11 cellular contexts compared by ENCODE assay signal in genomic region chr4:2788101-2788500, GRCh38.
DNase-seq lines count a peak whose midpoint lies in the region; ATAC-seq and TF ChIP-seq lines count a peak whose summit lies in the region.
"Had no signal": no experiment of that assay in that cellular context is flagged by ENCODE, and none has a peak within 500 bp of the region (broad histone marks: within the 10 kb centered on the region; RNA-seq: fewer than 3 reads in every experiment).

No MANE protein-coding gene starts in this region.

- H3K27ac ChIP-seq in MM.1S (ENCODE audit: low read length) = peak overlapping the region; percentile 36; the same call in 1 of the 2 replicates
- H3K27ac ChIP-seq in coronary artery = peak overlapping the region; percentile 56 to 79
- H3K27ac ChIP-seq: prostate gland had no signal

- H3K4me3 Mint-ChIP-seq in T-helper 2 cell treated with Interferon-gamma antibody and Interleukin-4, amounts not matched to agents 5 μg/mL and 100 μg/mL, for 36 hours = no peak overlapping the region
- peak overlapping the region; percentile 60 for H3K4me3 Mint-ChIP-seq in stimulated activated effector memory CD8-positive, alpha-beta T cell treated with anti-CD3 and anti-CD28 coated beads, Interleukin-12 subunit alpha, Interleukin-12 subunit beta, amount 100 ng/mL, for 72 hours

- H3K9me3 Mint-ChIP-seq in T-helper 2 cell treated with Interferon-gamma antibody and Interleukin-4, amounts not matched to agents 5 μg/mL and 100 μg/mL, for 36 hours = peaks cover 11% of the 10 kb centered on the region
- peaks cover 5% of the 10 kb centered on the region for H3K9me3 Mint-ChIP-seq in stimulated activated effector memory CD8-positive, alpha-beta T cell treated with anti-CD3 and anti-CD28 coated beads, Interleukin-12 subunit alpha, Interleukin-12 subunit beta, amount 100 ng/mL, for 72 hours

- peak overlapping the region; percentile 85 for H2AFZ ChIP-seq in MM.1S (ENCODE audit: low read length)

- no peaks in the 10 kb centered on the region for H3K79me2 ChIP-seq in MM.1S (ENCODE audit: low read length)

- peaks cover 28% of the 10 kb centered on the region for H3K4me1 ChIP-seq in MM.1S (ENCODE audit: low read length)
- H3K4me1 ChIP-seq: prostate gland had no signal

- H3K36me3 Mint-ChIP-seq in T-helper 2 cell treated with Interferon-gamma antibody and Interleukin-4, amounts not matched to agents 5 μg/mL and 100 μg/mL, for 36 hours (ENCODE audit: low read depth) = peaks cover 2% of the 10 kb centered on the region
- H3K36me3 Mint-ChIP-seq in stimulated activated effector memory CD8-positive, alpha-beta T cell treated with anti-CD3 and anti-CD28 coated beads, Interleukin-12 subunit alpha, Interleukin-12 subunit beta, amount 100 ng/mL, for 72 hours = peaks cover 6% of the 10 kb centered on the region

- no peak for DNase-seq in T-helper 2 cell treated with Interferon-gamma antibody and Interleukin-4, amounts not matched to agents 5 μg/mL and 100 μg/mL, for 36 hours (ENCODE audit: low spot score)
- DNase-seq in T-helper 2 cell = no peak
- no peak for DNase-seq in MM.1S
- no peak for DNase-seq in coronary artery (ENCODE audit: low spot score)
- no peak for DNase-seq in stimulated activated effector memory CD8-positive, alpha-beta T cell treated with anti-CD3 and anti-CD28 coated beads, Interleukin-12 subunit alpha, Interleukin-12 subunit beta, amount 100 ng/mL, for 72 hours (ENCODE audit: low spot score in 2 of 2)
- DNase-seq in NCI-H82 (lab: John Stamatoyannopoulos, UW) = no peak
- no peak for DNase-seq in NCI-H748 (lab: John Stamatoyannopoulos, UW; ENCODE audit: unreplicated experiment)
- DNase-seq in stimulated activated CD4-positive, alpha-beta T cell treated with anti-CD3 and anti-CD28 coated beads, Interleukin-1b, Interleukin-23, amount 100 ng/mL, for 48 hours = no peak
- DNase-seq: activated CD4-positive, alpha-beta T cell treated with anti-CD3 and anti-CD28 coated beads, Interleukin-2, amount 50 U/mL, for 4 hours; stimulated activated CD4-positive, alpha-beta T cell treated with anti-CD3 and anti-CD28 coated beads, Interleukin-4, amount 100 ng/mL, for 4 hours had no signal

- H3K36me3 ChIP-seq in MM.1S (replicated peaks; ENCODE audit: insufficient read depth, low read length) = no peaks in the 10 kb centered on the region
- H3K36me3 ChIP-seq: prostate gland had no signal

- peak overlapping the region; percentile 67; the same call in 1 of the 2 replicates for H3K4me2 ChIP-seq in MM.1S (ENCODE audit: low read depth, low read length)

- H3K27me3 ChIP-seq in MM.1S (replicated peaks; ENCODE audit: insufficient read depth, low read length) = no peaks in the 10 kb centered on the region

- H3K4me1 Mint-ChIP-seq in T-helper 2 cell treated with Interferon-gamma antibody and Interleukin-4, amounts not matched to agents 5 μg/mL and 100 μg/mL, for 36 hours (ENCODE audit: low read depth) = peaks cover 22% of the 10 kb centered on the region
- peaks cover 58% of the 10 kb centered on the region for H3K4me1 Mint-ChIP-seq in stimulated activated effector memory CD8-positive, alpha-beta T cell treated with anti-CD3 and anti-CD28 coated beads, Interleukin-12 subunit alpha, Interleukin-12 subunit beta, amount 100 ng/mL, for 72 hours

- H3K9me2 ChIP-seq in MM.1S (replicated peaks; ENCODE audit: insufficient read depth, low read length) = no peaks in the 10 kb centered on the region

- H3F3A ChIP-seq in MM.1S (ENCODE audit: insufficient read depth, low read length) = 0 out of 2 replicates have a peak, but pooled peaks cover 5% of the 10 kb centered on the region

- H4K20me1 ChIP-seq in MM.1S (ENCODE audit: insufficient read depth, low read length) = no peaks in the 10 kb centered on the region

- TF ChIP-seq CTCF in MM.1S (IDR thresholded peaks at IDR 0.05; ENCODE audit: low read length) = no peak
- no peak for TF ChIP-seq CTCF in coronary artery (IDR thresholded peaks at IDR 0.05)

- no peaks in the 10 kb centered on the region for H3K9me3 ChIP-seq in MM.1S (replicated peaks; ENCODE audit: insufficient read depth, low read length)
- H3K9me3 ChIP-seq: prostate gland had no signal

- H3K27ac Mint-ChIP-seq in T-helper 2 cell treated with Interferon-gamma antibody and Interleukin-4, amounts not matched to agents 5 μg/mL and 100 μg/mL, for 36 hours = peak overlapping the region; percentile 36
- H3K27ac Mint-ChIP-seq in stimulated activated effector memory CD8-positive, alpha-beta T cell treated with anti-CD3 and anti-CD28 coated beads, Interleukin-12 subunit alpha, Interleukin-12 subunit beta, amount 100 ng/mL, for 72 hours = peak overlapping the region; percentile 97

- no peak for ATAC-seq in stimulated activated effector memory CD8-positive, alpha-beta T cell treated with anti-CD3 and anti-CD28 coated beads, Interleukin-12 subunit alpha, Interleukin-12 subunit beta, amount 100 ng/mL, for 72 hours

- H3K9ac ChIP-seq in MM.1S (ENCODE audit: low read length) = peak overlapping the region; percentile 32; the same call in 1 of the 2 replicates

- H3K4me3 ChIP-seq in MM.1S (ENCODE audit: low read length) (no peak overlapping the region), coronary artery (no peak overlapping the region)
- H3K4me3 ChIP-seq: prostate gland had no signal

- peaks cover 7% of the 10 kb centered on the region for H3K27me3 Mint-ChIP-seq in T-helper 2 cell treated with Interferon-gamma antibody and Interleukin-4, amounts not matched to agents 5 μg/mL and 100 μg/mL, for 36 hours (ENCODE audit: low read depth)
